In genomic region chr11:12159351-12160099, GRCh38 we compare ENCODE assay signal across 9 cellular contexts. TPM values are rescaled to one million over a fixed set of nuclear protein-coding genes. Genes with fewer than 3 reads are reported as not detected.
A peak's percentile ranks its signal among the peaks of the same experiment; 100 is the strongest.
DNase-seq lines count a peak whose midpoint lies in the region; ATAC-seq and TF ChIP-seq lines count a peak whose summit lies in the region.
"Had no signal": no experiment of that assay in that cellular context is flagged by ENCODE, and none has a peak within 500 bp of the region (broad histone marks: within the 10 kb centered on the region; RNA-seq: fewer than 3 reads in every experiment).

No MANE protein-coding gene starts in this region.

- H3K36me3 ChIP-seq in mammary epithelial cell (ENCODE audit: insufficient read depth, low read length), result peaks cover 35% of the 10 kb centered on the region
- H3K36me3 ChIP-seq in aorta (ENCODE audit: control insufficient read depth in 1 of 2, insufficient read depth in 2 of 2, low read length in 1 of 2), result peaks cover 0 to 11% of the 10 kb centered on the region in 2 donors

- in situ Hi-C loops in mammary epithelial cell (cut with MboI; ENCODE audit: low sequenced_read_pairs in 2 of 2), result no loop called here

- H3K9me3 ChIP-seq in mammary epithelial cell (replicated peaks; ENCODE audit: insufficient read depth, low read length) (no peaks in the 10 kb centered on the region), aorta (ENCODE audit: control insufficient read depth, low read length) (no peaks in the 10 kb centered on the region)

- H3K9ac ChIP-seq in mammary epithelial cell (ENCODE audit: insufficient read depth, low read length), result no peak overlapping the region

- no peak overlapping the region for H3K4me3 Mint-ChIP-seq in activated CD8-positive, alpha-beta memory T cell treated with anti-CD3 and anti-CD28 coated beads, Interleukin-2, amount 10 ng/mL, durations not matched to agents 7 days and 5 days

- peaks cover 19% of the 10 kb centered on the region for H3K36me3 Mint-ChIP-seq in activated CD8-positive, alpha-beta memory T cell treated with anti-CD3 and anti-CD28 coated beads, Interleukin-2, amount 10 ng/mL, durations not matched to agents 7 days and 5 days

- ATAC-seq in Right ventricle myocardium inferior, result peak; percentile 34
- ATAC-seq in aorta (ENCODE audit: low FRiP score), result no peak
- no peak for ATAC-seq in HG03439 (IDR thresholded peaks at IDR 0.05; ENCODE audit: unreplicated experiment)
- ATAC-seq in activated CD8-positive, alpha-beta memory T cell treated with anti-CD3 and anti-CD28 coated beads, Interleukin-2, amount 10 ng/mL, durations not matched to agents 7 days and 5 days, result no peak

- peaks cover 56% of the 10 kb centered on the region for H3K4me1 ChIP-seq in mammary epithelial cell (ENCODE audit: insufficient read depth, low read length)
- H3K4me1 ChIP-seq in aorta (ENCODE audit: control insufficient read depth in 1 of 2, insufficient read depth in 2 of 2, low read length in 2 of 2), result peaks cover 7 to 35% of the 10 kb centered on the region in 2 donors

- no peaks in the 10 kb centered on the region for H4K20me1 ChIP-seq in mammary epithelial cell (ENCODE audit: insufficient read depth, low read length)

- H3K9me3 Mint-ChIP-seq in activated CD8-positive, alpha-beta memory T cell treated with anti-CD3 and anti-CD28 coated beads, Interleukin-2, amount 10 ng/mL, durations not matched to agents 7 days and 5 days (ENCODE audit: low read depth), result no peaks in the 10 kb centered on the region

- 77% methylated on average over 5 of the region's 9 CpGs for WGBS in mammary epithelial cell (ENCODE audit: low coverage, missing lambda C conversion rate)
- 11 to 12% methylated on average over 9 of the region's 9 CpGs for WGBS in aorta, 2 donors

- H3K27me3 Mint-ChIP-seq in activated CD8-positive, alpha-beta memory T cell treated with anti-CD3 and anti-CD28 coated beads, Interleukin-2, amount 10 ng/mL, durations not matched to agents 7 days and 5 days, result no peaks in the 10 kb centered on the region

- H3K4me3 ChIP-seq in mammary epithelial cell (replicated peaks in 1 of 3; ENCODE audit: insufficient read depth in 1 of 3, low read depth in 2 of 3, low read length in 3 of 3), result no peak overlapping the region
- H3K4me3 ChIP-seq in aorta (ENCODE audit: low read length in 2 of 2), result no peak overlapping the region

- no peak overlapping the region for H3K27ac Mint-ChIP-seq in activated CD8-positive, alpha-beta memory T cell treated with anti-CD3 and anti-CD28 coated beads, Interleukin-2, amount 10 ng/mL, durations not matched to agents 7 days and 5 days

- peak in 1 of 2 donors; percentile 35 for TF ChIP-seq CTCF in mammary epithelial cell (conservative IDR thresholded peaks at IDR 0.05 in 1 of 2, IDR thresholded peaks at IDR 0.05 in 1 of 2; ENCODE audit: extremely low read depth in 1 of 2, insufficient read depth in 1 of 2, low read depth in 1 of 2, low read length in 2 of 2)

- no peak for DNase-seq in Right ventricle myocardium inferior (ENCODE audit: missing footprints)
- no peak for DNase-seq in cardiac septum (ENCODE audit: low spot score)
- peak; percentile 57 for DNase-seq in mammary epithelial cell
- DNase-seq in medulla oblongata (ENCODE audit: extremely low spot score), result peak; percentile 82
- peak in 1 of 2 donors; percentile 62 for DNase-seq in aorta
- no peak for DNase-seq in HEK293T (ENCODE audit: extremely low spot score)
- no peak for DNase-seq in activated CD8-positive, alpha-beta memory T cell treated with anti-CD3 and anti-CD28 coated beads, Interleukin-2, amount 10 ng/mL, durations not matched to agents 7 days and 5 days
- DNase-seq: DND-41 had no signal

- CTCF ChIA-PET in mammary epithelial cell (lab: Charles Lee; ENCODE audit: low non-redundant PET) (no interaction called here), HEK293T (lab: Yijun Ruan, JAX) (interaction anchor here (0.7 kb wide), 1 partner anchor 9 kb away, joined by 5 read pairs; no protein-coding TSS in a partner anchor)
- CTCF ChIA-PET in activated CD8-positive, alpha-beta memory T cell treated with anti-CD3 and anti-CD28 coated beads, Interleukin-2, amount 10 ng/mL, durations not matched to agents 7 days and 5 days (lab: Charles Lee), result interaction anchor here (0.9 to 1.2 kb wide), 3 partner anchors 15 to 76 kb away, joined by 3 read pairs; no protein-coding TSS in a partner anchor

- no peak overlapping the region for H2AFZ ChIP-seq in mammary epithelial cell (ENCODE audit: low read depth, low read length)

- intact Hi-C loops in Right ventricle myocardium inferior (cut with DNase I) (loop anchor here (2.0 to 5.0 kb wide), 3 partner anchors 49 to 78 kb away; partner anchors contain the start of gene MICAL2), cardiac septum (cut with DNase I) (loop anchor here (5.0 kb wide), 4 partner anchors 57 to 78 kb away; no protein-coding TSS in a partner anchor), mammary epithelial cell (cut with micrococcal nuclease) (no loop called here), aorta (cut with DNase I) (loop anchor here (5.0 kb wide), 4 partner anchors 43 to 123 kb away; partner anchors contain the start of gene MICAL2 (in 1 of the 2))

- H3K27me3 ChIP-seq in mammary epithelial cell (ENCODE audit: insufficient read depth, low read length) (no peaks in the 10 kb centered on the region), aorta (ENCODE audit: control insufficient read depth in 1 of 2, insufficient read depth in 2 of 2, low read length in 1 of 2) (no peaks in the 10 kb centered on the region)

- POLR2A ChIA-PET in HEK293T (lab: Yijun Ruan, JAX), result no interaction called here

- H3K4me1 Mint-ChIP-seq in activated CD8-positive, alpha-beta memory T cell treated with anti-CD3 and anti-CD28 coated beads, Interleukin-2, amount 10 ng/mL, durations not matched to agents 7 days and 5 days, result peaks cover 73% of the 10 kb centered on the region

- H3K27ac ChIP-seq in mammary epithelial cell (ENCODE audit: insufficient read depth, low read depth, low read length), result no peak overlapping the region
- peak overlapping the region; percentile 83 to 84 for H3K27ac ChIP-seq in aorta (ENCODE audit: low read depth in 1 of 2, low read length in 2 of 2)

- no peak overlapping the region for H3K4me2 ChIP-seq in mammary epithelial cell (ENCODE audit: insufficient read depth, low read depth, low read length)

- dilution Hi-C loops in mammary epithelial cell (cut with HindIII; ENCODE audit: low sequenced_read_pairs), result loop anchor here (5.0 kb wide), 3 partner anchors 32 to 92 kb away; no protein-coding TSS in a partner anchor

- BruUV-seq in mammary epithelial cell (replicated peaks; lab: Mats Ljungman, UMichigan), result no TSS peak

- H3K79me2 ChIP-seq in mammary epithelial cell (ENCODE audit: insufficient read depth, low read length), result peaks cover 83% of the 10 kb centered on the region

TF ChIP-seq in HEK293T, 16 proteins besides CTCF, POLR2A, EP300 and RAD21:
- no peak for TF ChIP-seq L3MBTL2 (conservative IDR thresholded peaks at IDR 0.05)

RNA-seq across cellular contexts. Expression of gene MICAL2, which starts 49.1 kb away (rescaled TPM):
- total RNA-seq in Right ventricle myocardium inferior (42.0 TPM), cardiac septum (98.7 TPM), mammary epithelial cell (100 to 1,000 TPM; 163 to 339 TPM), aorta (100 to 1,000 TPM; 315 to 605 TPM)
- polyA plus RNA-seq in mammary epithelial cell (71.2 TPM), aorta (100 to 1,000 TPM in 1 of 2 donors, 10 to 100 TPM in 1; 87.7 to 245 TPM)
- polyA minus RNA-seq in mammary epithelial cell, result 276 TPM
- total RNA-seq in activated CD8-positive, alpha-beta memory T cell treated with anti-CD3 and anti-CD28 coated beads, Interleukin-2, amount 10 ng/mL, durations not matched to agents 7 days and 5 days, result 100 to 1,000 TPM; 120 to 168 TPM

Comparison
In these comparisons a context has a peak if more than half of its experiments do, and no peak if none do; other contexts are left out.
1. DNase-seq: peak in mammary epithelial cell (single experiment) and medulla oblongata (single experiment); none in Right ventricle myocardium inferior (single experiment), cardiac septum (single experiment), HEK293T (single experiment) and activated CD8-positive, alpha-beta memory T cell treated with anti-CD3 and anti-CD28 coated beads, Interleukin-2, amount 10 ng/mL, durations not matched to agents 7 days and 5 days (single experiment).